Comparison of ENCODE assay signal across 8 cellular contexts in the genomic region with DNA sequence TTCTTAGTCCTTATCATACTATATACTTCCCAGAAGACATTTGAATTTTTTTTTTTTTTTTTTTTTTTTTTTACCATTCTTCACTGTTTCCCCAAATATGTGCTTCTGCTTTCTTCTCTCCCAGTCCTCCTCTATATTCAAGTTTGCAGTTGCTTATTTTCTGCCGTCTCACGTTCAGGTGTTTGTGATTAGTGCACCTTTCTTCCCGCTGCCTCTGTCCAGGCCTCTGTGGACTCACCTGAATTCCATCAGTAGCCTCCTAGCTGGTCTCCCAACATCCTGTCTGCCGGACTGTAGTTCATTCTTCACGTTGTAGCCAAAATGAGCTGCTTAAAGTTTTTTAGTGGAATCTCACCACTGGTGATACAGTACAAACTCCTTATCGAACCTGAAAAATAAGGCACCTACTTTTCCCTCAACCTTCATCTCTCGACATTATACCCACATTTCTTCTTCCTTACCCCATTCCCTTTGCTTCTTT. TPM values are rescaled to one million over a fixed set of nuclear protein-coding genes. Genes with fewer than 3 reads are reported as not detected.
DNase-seq lines count a peak whose midpoint lies in the region; ATAC-seq, FAIRE-seq and TF ChIP-seq lines count a peak whose summit lies in the region.

No MANE protein-coding gene starts in this region.

- peaks cover 17% of the 10 kb centered on the region for H3K36me3 Mint-ChIP-seq in activated CD8-positive, alpha-beta memory T cell treated with anti-CD3 and anti-CD28 coated beads, Interleukin-2, amount 10 ng/mL, durations not matched to agents 7 days and 5 days
- peaks cover 5% of the 10 kb centered on the region for H3K36me3 Mint-ChIP-seq in astrocyte (ENCODE audit: low read depth, unreplicated experiment)

- H3K27ac ChIP-seq in astrocyte (ENCODE audit: low read depth, low read length) (peak overlapping the region; percentile 69), thymus (ENCODE audit: low read depth) (no peak overlapping the region)

- peaks cover 3% of the 10 kb centered on the region for H4K20me1 ChIP-seq in astrocyte (ENCODE audit: insufficient read depth, low read length)

- H3K9me3 ChIP-seq in astrocyte (ENCODE audit: insufficient read depth, low read depth, low read length) (no peaks in the 10 kb centered on the region), thymus (ENCODE audit: control insufficient read depth) (no peaks in the 10 kb centered on the region)

- no peak for FAIRE-seq in astrocyte (lab: Jason Lieb, UNC)

- H2AFZ ChIP-seq in astrocyte (ENCODE audit: low read depth, low read length) = peak overlapping the region; percentile 98

- H3K36me3 ChIP-seq in astrocyte (ENCODE audit: insufficient read depth, low read length) (no peaks in the 10 kb centered on the region), thymus (ENCODE audit: control insufficient read depth, insufficient read depth) (no peaks in the 10 kb centered on the region)

- peak overlapping the region; percentile 58 for H3K9ac ChIP-seq in astrocyte (ENCODE audit: low read length)

- no peaks in the 10 kb centered on the region for H3K27me3 ChIP-seq in astrocyte (ENCODE audit: insufficient read depth, low read length)
- H3K27me3 ChIP-seq in thymus (ENCODE audit: control insufficient read depth, insufficient read depth) = no peaks in the 10 kb centered on the region

- H3K4me3 ChIP-seq in astrocyte (ENCODE audit: insufficient read depth, low read depth, low read length) (peak overlapping the region; percentile 84), lower leg skin (ENCODE audit: low read depth, poor library complexity, severe bottlenecking) (peak overlapping the region; percentile 30), thymus (ENCODE audit: low read length) (peak overlapping the region; percentile 94)

- peak overlapping the region; percentile 81 for H3K27ac Mint-ChIP-seq in activated CD8-positive, alpha-beta memory T cell treated with anti-CD3 and anti-CD28 coated beads, Interleukin-2, amount 10 ng/mL, durations not matched to agents 7 days and 5 days
- H3K27ac Mint-ChIP-seq in astrocyte (ENCODE audit: unreplicated experiment) = peak overlapping the region; percentile 93

- intact Hi-C loops in lower leg skin (cut with DNase I; ENCODE audit: low total_unique reads) = no loop called here

- DNase-seq in activated CD8-positive, alpha-beta memory T cell treated with anti-CD3 and anti-CD28 coated beads, Interleukin-2, amount 10 ng/mL, durations not matched to agents 7 days and 5 days = no peak
- no peak for DNase-seq in activated CD8-positive, alpha-beta memory T cell treated with anti-CD3 and anti-CD28 coated beads, Interleukin-2, amount 50 U/mL, for 48 hours
- DNase-seq in astrocyte (ENCODE audit: low read depth) (no peak), lower leg skin (ENCODE audit: low spot score in 2 of 2) (no peak), NCI-H2227 treated with DMSO at 0.1 percent for 48 hours (lab: John Stamatoyannopoulos, UW) (no peak), COLO829 (ENCODE audit: low spot score) (no peak), NCI-H226 (no peak)

- H3K79me2 ChIP-seq in astrocyte (ENCODE audit: insufficient read depth, low read length) = peaks cover 40% of the 10 kb centered on the region

- CTCF ChIA-PET in activated CD8-positive, alpha-beta memory T cell treated with anti-CD3 and anti-CD28 coated beads, Interleukin-2, amount 10 ng/mL, durations not matched to agents 7 days and 5 days (lab: Charles Lee) = interaction anchor here (1.2 kb wide), 1 partner anchor 9 kb away, joined by 4 read pairs; no protein-coding TSS in a partner anchor

- H3K4me1 Mint-ChIP-seq in activated CD8-positive, alpha-beta memory T cell treated with anti-CD3 and anti-CD28 coated beads, Interleukin-2, amount 10 ng/mL, durations not matched to agents 7 days and 5 days = peaks cover 38% of the 10 kb centered on the region
- peaks cover 24% of the 10 kb centered on the region for H3K4me1 Mint-ChIP-seq in astrocyte (ENCODE audit: low read depth, unreplicated experiment)

- H3K4me2 ChIP-seq in astrocyte (ENCODE audit: low read length) = peak overlapping the region; percentile 88

- H3K4me1 ChIP-seq in astrocyte (ENCODE audit: insufficient read depth, low read length) (peaks cover 7% of the 10 kb centered on the region), thymus (ENCODE audit: control insufficient read depth, insufficient read depth, low read length) (peaks cover 3% of the 10 kb centered on the region)

- no peaks in the 10 kb centered on the region for H3K27me3 Mint-ChIP-seq in activated CD8-positive, alpha-beta memory T cell treated with anti-CD3 and anti-CD28 coated beads, Interleukin-2, amount 10 ng/mL, durations not matched to agents 7 days and 5 days
- H3K27me3 Mint-ChIP-seq in astrocyte (ENCODE audit: low read depth, unreplicated experiment) = no peaks in the 10 kb centered on the region

- TF ChIP-seq CTCF in astrocyte (IDR thresholded peaks at IDR 0.05; ENCODE audit: insufficient read depth, low read depth, low read length) (no peak), lower leg skin (IDR thresholded peaks at IDR 0.05) (no peak)

- H3K9me3 Mint-ChIP-seq in activated CD8-positive, alpha-beta memory T cell treated with anti-CD3 and anti-CD28 coated beads, Interleukin-2, amount 10 ng/mL, durations not matched to agents 7 days and 5 days (ENCODE audit: low read depth) = peaks cover 7% of the 10 kb centered on the region
- peaks cover 2% of the 10 kb centered on the region for H3K9me3 Mint-ChIP-seq in astrocyte (ENCODE audit: unreplicated experiment)

- 72 to 86% methylated on average over 7 of the region's 7 CpGs for WGBS in lower leg skin, 2 donors
- 97% methylated on average over 7 of the region's 7 CpGs for WGBS in thymus

- peak overlapping the region; percentile 85 for H3K4me3 Mint-ChIP-seq in activated CD8-positive, alpha-beta memory T cell treated with anti-CD3 and anti-CD28 coated beads, Interleukin-2, amount 10 ng/mL, durations not matched to agents 7 days and 5 days
- peak overlapping the region; percentile 98 for H3K4me3 Mint-ChIP-seq in astrocyte (ENCODE audit: unreplicated experiment)

- no peak for TF ChIP-seq POLR2A in lower leg skin (IDR thresholded peaks at IDR 0.05)

- ATAC-seq in activated CD8-positive, alpha-beta memory T cell treated with anti-CD3 and anti-CD28 coated beads, Interleukin-2, amount 10 ng/mL, durations not matched to agents 7 days and 5 days = no peak

RNA-seq across cellular contexts. Expression of a gene that starts 0.8 kb away (rescaled TPM):
- 10 to 100 TPM; 17.7 to 18.9 TPM for total RNA-seq in activated CD8-positive, alpha-beta memory T cell treated with anti-CD3 and anti-CD28 coated beads, Interleukin-2, amount 10 ng/mL, durations not matched to agents 7 days and 5 days
- 19.8 and 24.5 TPM in 2 replicates for total RNA-seq in astrocyte
- 10 to 100 TPM in 3 of 4 donors, 1 to 10 TPM in 1; 9.2 to 14.8 (median 12.3) TPM for total RNA-seq in lower leg skin
- 7.9 TPM for polyA plus RNA-seq in thymus

RNA-seq across cellular contexts. Expression of a gene that starts 54.3 kb away (rescaled TPM):
- total RNA-seq in activated CD8-positive, alpha-beta memory T cell treated with anti-CD3 and anti-CD28 coated beads, Interleukin-2, amount 10 ng/mL, durations not matched to agents 7 days and 5 days = 1 to 10 TPM; 7.9 to 8.7 TPM
- total RNA-seq in astrocyte (4.7 and 5.2 TPM in 2 replicates), lower leg skin (1 to 10 TPM; 4.2 to 9.1 (median 7.0) TPM)
- 7.6 TPM for polyA plus RNA-seq in thymus

RNA-seq across cellular contexts. Expression of a gene that starts 54.6 kb away (rescaled TPM):
- 10 to 100 TPM; 32.1 to 37.8 TPM for total RNA-seq in activated CD8-positive, alpha-beta memory T cell treated with anti-CD3 and anti-CD28 coated beads, Interleukin-2, amount 10 ng/mL, durations not matched to agents 7 days and 5 days
- total RNA-seq in astrocyte = 61.0 and 61.6 TPM in 2 replicates
- total RNA-seq in lower leg skin = 10 to 100 TPM; 30.5 to 48.2 (median 37.2) TPM
- polyA plus RNA-seq in thymus = 28.4 TPM

Comparison
In these comparisons a context has a peak if more than half of its experiments do, and no peak if none do; other contexts are left out.
1. H3K4me3 ChIP-seq: peak in every context shown above with its lines; median percentile 94 in thymus; 84 in astrocyte; 30 in lower leg skin.